Comparison of ENCODE assay signal across 8 cellular contexts in genomic region chr9:21803674-21804048, GRCh38.
DNase-seq lines count a peak whose midpoint lies in the region; ATAC-seq lines count a peak whose summit lies in the region.

No MANE protein-coding gene starts in this region.

- H3K4me1 Mint-ChIP-seq in central memory CD8-positive, alpha-beta T cell = peaks cover 55% of the 10 kb centered on the region

- ATAC-seq in central memory CD8-positive, alpha-beta T cell (replicated peaks; ENCODE audit: extremely low read depth, poor library complexity, severe bottlenecking) = no peak

- H3K9ac ChIP-seq in HUES48 (ENCODE audit: low read depth, low read length) (peak overlapping the region; percentile 83), muscle layer of colon (ENCODE audit: low read length) (peak overlapping the region; percentile 76)

- H3K4me3 Mint-ChIP-seq in central memory CD8-positive, alpha-beta T cell = peak overlapping the region; percentile 98

- no peak for DNase-seq in central memory CD8-positive, alpha-beta T cell (ENCODE audit: low spot score in 2 of 2)
- no peak for DNase-seq in NCI-H146 treated with DMSO at 0.1 percent for 48 hours (lab: John Stamatoyannopoulos, UW; ENCODE audit: unreplicated experiment)
- DNase-seq in DMS114 treated with DMSO at 0.1 percent for 48 hours (lab: John Stamatoyannopoulos, UW; ENCODE audit: unreplicated experiment) = no peak
- no peak for DNase-seq in NCI-H2171 (lab: John Stamatoyannopoulos, UW)
- no peak for DNase-seq in COR-L47 (lab: John Stamatoyannopoulos, UW)

- H3K4me1 ChIP-seq in ACC112 (ENCODE audit: control insufficient read depth, insufficient read depth, low read length, unreplicated experiment) (peaks cover 39% of the 10 kb centered on the region), HUES48 (ENCODE audit: control insufficient read depth, insufficient read depth, low read length) (peaks cover 21% of the 10 kb centered on the region), muscle layer of colon (ENCODE audit: insufficient read depth, low read length) (peaks cover 36% of the 10 kb centered on the region)

- H3K27ac ChIP-seq in ACC112 (ENCODE audit: low read depth, low read length) (no peak overlapping the region; the same call in 1 of the 2 replicates), HUES48 (ENCODE audit: low read depth, low read length) (peak overlapping the region; percentile 78), muscle layer of colon (ENCODE audit: low read depth, low read length) (peak overlapping the region; percentile 83)

- no peaks in the 10 kb centered on the region for H3K9me3 ChIP-seq in HUES48 (ENCODE audit: control insufficient read depth, insufficient read depth, low read length)
- H3K9me3 ChIP-seq in muscle layer of colon (ENCODE audit: low read length) = no peaks in the 10 kb centered on the region

- peak overlapping the region; percentile 85 for H3K4me3 ChIP-seq in ACC112 (ENCODE audit: low read depth, low read length)
- peak overlapping the region; percentile 72 for H3K4me3 ChIP-seq in HUES48 (ENCODE audit: low read depth, low read length)
- peak overlapping the region; percentile 87 to 88 for H3K4me3 ChIP-seq in muscle layer of colon (ENCODE audit: low read depth in 1 of 2, low read length in 2 of 2)

- peaks cover 11% of the 10 kb centered on the region for H3K36me3 Mint-ChIP-seq in central memory CD8-positive, alpha-beta T cell (ENCODE audit: insufficient read depth)

- peak overlapping the region; percentile 99 for H3K27ac Mint-ChIP-seq in central memory CD8-positive, alpha-beta T cell (ENCODE audit: low read depth)

- H2AFZ ChIP-seq in ACC112 (ENCODE audit: low read length, unreplicated experiment) = no peak overlapping the region

- no peaks in the 10 kb centered on the region for H3K27me3 ChIP-seq in ACC112 (ENCODE audit: insufficient read depth, low read length)
- peaks cover 27% of the 10 kb centered on the region for H3K27me3 ChIP-seq in HUES48 (ENCODE audit: control insufficient read depth, insufficient read depth, low read length)
- no peaks in the 10 kb centered on the region for H3K27me3 ChIP-seq in muscle layer of colon (ENCODE audit: control insufficient read depth in 1 of 2, insufficient read depth in 2 of 2, low read length in 2 of 2)

- H3K27me3 Mint-ChIP-seq in central memory CD8-positive, alpha-beta T cell = peaks cover 11% of the 10 kb centered on the region

- peaks cover 76% of the 10 kb centered on the region for H3K79me2 ChIP-seq in ACC112 (ENCODE audit: control insufficient read depth, insufficient read depth, low read length, unreplicated experiment)

- H3K9me3 Mint-ChIP-seq in central memory CD8-positive, alpha-beta T cell = no peaks in the 10 kb centered on the region

- 0 out of 2 replicates have a peak, but pooled peaks cover 2% of the 10 kb centered on the region for H3K36me3 ChIP-seq in ACC112 (ENCODE audit: insufficient read depth, low read length)
- H3K36me3 ChIP-seq in HUES48 (ENCODE audit: control insufficient read depth, insufficient read depth, low read length) = peaks cover 37% of the 10 kb centered on the region
- no peaks in the 10 kb centered on the region for H3K36me3 ChIP-seq in muscle layer of colon (ENCODE audit: insufficient read depth, low read length)
